Comparison of ENCODE assay signal across 17 cellular contexts in the genomic region with DNA sequence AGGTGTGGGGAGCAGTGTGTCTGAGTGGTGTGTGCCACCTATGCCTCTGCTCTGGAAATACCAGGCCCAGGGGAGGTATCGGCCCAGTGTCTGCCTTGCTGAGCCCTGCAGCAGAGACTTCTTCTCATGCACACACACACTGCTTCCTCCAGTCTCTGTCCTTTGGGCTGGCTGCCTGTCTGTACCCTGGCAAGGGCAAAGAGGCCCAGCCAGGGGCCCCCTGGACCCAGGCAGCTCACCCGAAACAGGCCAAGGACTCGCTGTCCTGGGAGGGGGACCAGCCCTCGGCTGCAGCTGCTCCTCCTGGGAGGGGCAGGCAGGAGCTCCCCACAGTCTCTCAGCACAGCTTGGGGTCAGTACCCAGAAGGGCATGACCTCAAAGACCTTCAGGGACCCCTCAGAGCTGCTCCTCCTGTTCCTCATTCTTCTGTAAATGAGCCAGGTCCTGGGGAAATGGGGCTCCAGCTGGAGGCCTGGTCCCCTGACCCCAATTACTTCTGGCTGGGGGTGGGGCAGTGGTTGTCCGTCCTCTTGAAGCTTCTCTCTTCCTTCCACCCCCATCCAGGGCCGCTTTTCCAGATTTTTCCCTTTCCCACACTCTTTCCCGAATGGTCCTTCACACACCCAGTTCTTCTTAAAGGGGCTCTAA. TPM values are rescaled to one million over a fixed set of nuclear protein-coding genes. Genes with fewer than 3 reads are reported as not detected.
"Had no signal": no experiment of that assay in that cellular context is flagged by ENCODE, and none has a peak within 500 bp of the region (broad histone marks: within the 10 kb centered on the region; RNA-seq: fewer than 3 reads in every experiment).

No MANE protein-coding gene starts in this region.

- H3K4me3 ChIP-seq: colonic mucosa, esophagus muscularis mucosa, lower lobe of right lung, sigmoid colon, spleen, stomach, testis had no signal

- FAIRE-seq: astrocyte had no signal

- H3K4me1 ChIP-seq: colonic mucosa, esophagus muscularis mucosa, lower lobe of right lung, sigmoid colon, spleen, stomach, testis had no signal

- H3K36me3 ChIP-seq: colonic mucosa, esophagus muscularis mucosa, lower lobe of right lung, sigmoid colon, spleen, stomach, WERI-Rb-1 had no signal

- H3K27me3 ChIP-seq: testis had no signal

- H3K9me3 ChIP-seq: colonic mucosa, esophagus muscularis mucosa, lower lobe of right lung, sigmoid colon, spleen, stomach, testis had no signal

- H3K27ac ChIP-seq: colonic mucosa, esophagus muscularis mucosa, lower lobe of right lung, sigmoid colon, spleen, stomach, testis, WERI-Rb-1 had no signal

- DNase-seq: activated CD4-positive, alpha-beta memory T cell treated with anti-CD3 and anti-CD28 coated beads, Interleukin-2, amount 10 ng/mL, durations not matched to agents 7 days and 5 days; activated CD4-positive, alpha-beta T cell treated with anti-CD3 and anti-CD28 coated beads for 36 hours; activated naive CD4-positive, alpha-beta T cell treated with anti-CD3 and anti-CD28 coated beads, Interleukin-2, amount 10 ng/mL, durations not matched to agents 7 days and 5 days; activated T-cell treated with anti-CD3 and anti-CD28 coated beads, Interleukin-2, amount 50 U/mL, for 24 hours; colonic mucosa; hippocampal formation; immature natural killer cell; lower lobe of right lung; sigmoid colon; spleen; stomach; T-helper 17 cell; testis; WERI-Rb-1 had no signal

RNA-seq across cellular contexts. Expression of a gene that starts 24.5 kb away (rescaled TPM):
- total RNA-seq: activated CD4-positive, alpha-beta memory T cell treated with anti-CD3 and anti-CD28 coated beads, Interleukin-2, amount 10 ng/mL, durations not matched to agents 7 days and 5 days; activated CD4-positive, alpha-beta T cell treated with anti-CD3 and anti-CD28 coated beads for 36 hours; astrocyte; colonic mucosa; lower lobe of right lung; osteocyte; sigmoid colon; stomach; T-helper 17 cell had no signal
